Comparison of ENCODE assay signal across 24 cellular contexts in genomic region chr6:165875946-165876345, GRCh38.
DNase-seq lines count a peak whose midpoint lies in the region; ATAC-seq and TF ChIP-seq lines count a peak whose summit lies in the region.
"Had no signal": no experiment of that assay in that cellular context is flagged by ENCODE, and none has a peak within 500 bp of the region (broad histone marks: within the 10 kb centered on the region; RNA-seq: fewer than 3 reads in every experiment).

No MANE protein-coding gene starts in this region.

- H2BK5ac ChIP-seq in trophoblast cell (ENCODE audit: low read depth, low read length, poor library complexity): no peak overlapping the region

- TF ChIP-seq POLR2A in esophagus muscularis mucosa (IDR thresholded peaks at IDR 0.05; ENCODE audit: low read depth): no peak
- TF ChIP-seq POLR2A in transverse colon (IDR thresholded peaks at IDR 0.05): no peak
- TF ChIP-seq POLR2A in testis (IDR thresholded peaks at IDR 0.05): no peak

- TF ChIP-seq EP300 in esophagus muscularis mucosa (IDR thresholded peaks at IDR 0.05) (no peak), transverse colon (IDR thresholded peaks at IDR 0.05; ENCODE audit: low read depth) (no peak)

- intact Hi-C loops in left ventricle myocardium superior (cut with micrococcal nuclease): no loop called here
- intact Hi-C loops in esophagus muscularis mucosa (cut with DNase I): no loop called here
- intact Hi-C loops in transverse colon (cut with DNase I; ENCODE audit: low total_unique reads): loop anchor here (2.0 kb wide), 1 partner anchor 131 kb away; no protein-coding TSS in a partner anchor
- intact Hi-C loops in testis (cut with DNase I; ENCODE audit: low total_unique reads): no loop called here

- H2BK120ac ChIP-seq in trophoblast cell (ENCODE audit: insufficient read depth, low read length, poor library complexity): no peak overlapping the region

- no peaks in the 10 kb centered on the region for H3K4me1 ChIP-seq in right atrium auricular region
- H3K4me1 ChIP-seq in esophagus muscularis mucosa: peaks cover 10 to 36% (median 26%) of the 10 kb centered on the region in 4 donors
- peaks cover 17% of the 10 kb centered on the region for H3K4me1 ChIP-seq in rectal smooth muscle tissue (ENCODE audit: control insufficient read depth, insufficient read depth, low read length)
- peaks cover 0 to 21% (median 3%) of the 10 kb centered on the region in 4 donors for H3K4me1 ChIP-seq in transverse colon
- no peaks in the 10 kb centered on the region for H3K4me1 ChIP-seq in testis
- H3K4me1 ChIP-seq in trophoblast cell (ENCODE audit: control insufficient read depth in 1 of 2, insufficient read depth in 2 of 2, low read length in 2 of 2): no peaks in the 10 kb centered on the region
- H3K4me1 ChIP-seq: A549; BE2C; BLaER1 treated with 17β-estradiol and CSF1 and Interleukin-3, amounts not matched to agents 10 nM and 100 nM had no signal

- no peak overlapping the region for H2AK5ac ChIP-seq in trophoblast cell (ENCODE audit: low read length)

- no peak overlapping the region for H3K14ac ChIP-seq in trophoblast cell (ENCODE audit: low read length)

- H3K4ac ChIP-seq in trophoblast cell (ENCODE audit: low read depth, low read length): no peak overlapping the region

- no peak for ATAC-seq in left ventricle myocardium superior
- ATAC-seq: A549, GM12878, GM23338, HCT116 had no signal

- H3K36me3 ChIP-seq in right atrium auricular region: no peaks in the 10 kb centered on the region
- no peaks in the 10 kb centered on the region for H3K36me3 ChIP-seq in esophagus muscularis mucosa
- H3K36me3 ChIP-seq in rectal smooth muscle tissue (ENCODE audit: control insufficient read depth, insufficient read depth, low read length): no peaks in the 10 kb centered on the region
- H3K36me3 ChIP-seq in transverse colon: no peaks in the 10 kb centered on the region
- no peaks in the 10 kb centered on the region for H3K36me3 ChIP-seq in testis (ENCODE audit: low read depth, missing control alignments)
- H3K36me3 ChIP-seq in trophoblast cell (ENCODE audit: control insufficient read depth in 1 of 2, insufficient read depth in 2 of 2, low read length in 2 of 2): no peaks in the 10 kb centered on the region
- H3K36me3 ChIP-seq: BE2C; BLaER1 treated with 17β-estradiol and CSF1 and Interleukin-3, amounts not matched to agents 10 nM and 100 nM had no signal

- in situ Hi-C loops in transverse colon (cut with MboI; ENCODE audit: low pct_ligation_motif_present in 1 of 4, low pct_unique_long_range_greater_than_20kb in 1 of 4, low sequenced_read_pairs in 3 of 4): loop anchor here in 1 of 4 donors (25.0 kb wide), 1 partner anchor 511 kb away; the partner anchor contains the start of gene MPC1

- DNase-seq in right atrium auricular region (ENCODE audit: low spot score): peak; percentile 28
- no peak for DNase-seq in left ventricle myocardium superior
- peak; percentile 45 for DNase-seq in esophagus muscularis mucosa (ENCODE audit: extremely low spot score)
- no peak for DNase-seq in transverse colon
- DNase-seq in activated CD4-positive, CD25-positive, alpha-beta regulatory T cell treated with anti-CD3 and anti-CD28 coated beads, Interleukin-2, amount 50 U/mL, for 72 hours: no peak
- DNase-seq in testis: no peak
- DNase-seq in trophoblast cell: no peak
- DNase-seq: 8988T; ACHN; AML-193; BE2C; CD4-positive, alpha-beta T cell; CD8-positive, alpha-beta memory T cell; DMS 273 treated with DMSO at 0.1 percent for 48 hours; DMS79; EL; GDM1; H9 had no signal

- no peak overlapping the region for H3K4me3 ChIP-seq in right atrium auricular region
- H3K4me3 ChIP-seq in esophagus muscularis mucosa: no peak overlapping the region
- no peak overlapping the region for H3K4me3 ChIP-seq in rectal smooth muscle tissue (ENCODE audit: low read length)
- no peak overlapping the region for H3K4me3 ChIP-seq in transverse colon
- H3K4me3 ChIP-seq in testis: no peak overlapping the region
- H3K4me3 ChIP-seq in trophoblast cell (ENCODE audit: low read depth, low read length): no peak overlapping the region
- H3K4me3 ChIP-seq: A549; BLaER1 treated with 17β-estradiol and CSF1 and Interleukin-3, amounts not matched to agents 10 nM and 100 nM; GM12878; GM23338 had no signal

- H3K18ac ChIP-seq in trophoblast cell (ENCODE audit: low read length): no peak overlapping the region

- TF ChIP-seq CTCF in right atrium auricular region (IDR thresholded peaks at IDR 0.05) (no peak), esophagus muscularis mucosa (IDR thresholded peaks at IDR 0.05) (no peak), transverse colon (IDR thresholded peaks at IDR 0.05) (no peak), testis (IDR thresholded peaks at IDR 0.05) (no peak)

- no peaks in the 10 kb centered on the region for H3K27me3 ChIP-seq in right atrium auricular region
- no peaks in the 10 kb centered on the region for H3K27me3 ChIP-seq in esophagus muscularis mucosa
- H3K27me3 ChIP-seq in rectal smooth muscle tissue (ENCODE audit: control insufficient read depth, insufficient read depth, low read length): no peaks in the 10 kb centered on the region
- no peaks in the 10 kb centered on the region for H3K27me3 ChIP-seq in transverse colon
- no peaks in the 10 kb centered on the region for H3K27me3 ChIP-seq in testis
- no peaks in the 10 kb centered on the region for H3K27me3 ChIP-seq in trophoblast cell (ENCODE audit: insufficient read depth, low read length)
- H3K27me3 ChIP-seq: BLaER1 treated with 17β-estradiol and CSF1 and Interleukin-3, amounts not matched to agents 10 nM and 100 nM had no signal

- no peak overlapping the region for H4K12ac ChIP-seq in trophoblast cell (ENCODE audit: low read depth, low read length)

- H2AFZ ChIP-seq in trophoblast cell (ENCODE audit: insufficient read depth, low read length, poor library complexity): no peak overlapping the region
- H2AFZ ChIP-seq: GM23338 had no signal

- no peak overlapping the region for H2BK12ac ChIP-seq in trophoblast cell (ENCODE audit: low read length)

- no peak overlapping the region for H4K8ac ChIP-seq in trophoblast cell (ENCODE audit: low read depth, low read length)

- H3K4me2 ChIP-seq in trophoblast cell (ENCODE audit: low read length): no peak overlapping the region
- H3K4me2 ChIP-seq: A549; BLaER1 treated with 17β-estradiol and CSF1 and Interleukin-3, amounts not matched to agents 10 nM and 100 nM; GM23338 had no signal

- no peaks in the 10 kb centered on the region for H3K79me1 ChIP-seq in trophoblast cell (ENCODE audit: low read length)

- no peak overlapping the region for H4K91ac ChIP-seq in trophoblast cell (ENCODE audit: low read depth, low read length)

- H3K27ac ChIP-seq in right atrium auricular region (no peak overlapping the region), esophagus muscularis mucosa (replicated peaks in 1 of 4) (peak overlapping the region in 3 of 4 donors; percentile 28 to 78 (median 67)), rectal smooth muscle tissue (ENCODE audit: low read depth, low read length) (peak overlapping the region; percentile 81), transverse colon (peak overlapping the region in 3 of 4 donors; percentile 66 to 84 (median 81)), testis (no peak overlapping the region), trophoblast cell (ENCODE audit: low read depth, low read length) (no peak overlapping the region)
- H3K27ac ChIP-seq: A549; BLaER1 treated with 17β-estradiol and CSF1 and Interleukin-3, amounts not matched to agents 10 nM and 100 nM had no signal

- WGBS in esophagus muscularis mucosa: 39% methylated on average over 1 of the region's 1 CpG
- 50 to 60% methylated on average over 1 of the region's 1 CpG for WGBS in transverse colon (ENCODE audit: low coverage in 1 of 2), 2 donors
- WGBS in testis, 2 donors: 77 to 81% methylated on average over 1 of the region's 1 CpG
- WGBS in trophoblast cell (ENCODE audit: extremely low coverage, insufficient coverage, insufficient read length): no CpG with 5 or more reads among the region's 1 CpG

- peaks cover 0 to 13% of the 10 kb centered on the region in 2 donors for H3K9me3 ChIP-seq in right atrium auricular region
- H3K9me3 ChIP-seq in esophagus muscularis mucosa: no peaks in the 10 kb centered on the region
- no peaks in the 10 kb centered on the region for H3K9me3 ChIP-seq in transverse colon
- no peaks in the 10 kb centered on the region for H3K9me3 ChIP-seq in testis
- H3K9me3 ChIP-seq in trophoblast cell (ENCODE audit: insufficient read depth, low read depth, low read length): no peaks in the 10 kb centered on the region
- H3K9me3 ChIP-seq: BE2C; BLaER1 treated with 17β-estradiol and CSF1 and Interleukin-3, amounts not matched to agents 10 nM and 100 nM had no signal

- H3K23ac ChIP-seq in trophoblast cell (ENCODE audit: low read length): no peak overlapping the region

- H3K79me2 ChIP-seq in trophoblast cell (ENCODE audit: control insufficient read depth, insufficient read depth, low read length, poor library complexity): no peaks in the 10 kb centered on the region

- H3K9ac ChIP-seq in rectal smooth muscle tissue (ENCODE audit: low read length) (no peak overlapping the region), trophoblast cell (ENCODE audit: low read length) (no peak overlapping the region)
- H3K9ac ChIP-seq: BLaER1 treated with 17β-estradiol and CSF1 and Interleukin-3, amounts not matched to agents 10 nM and 100 nM had no signal

Comparison
In these comparisons a context has a peak if more than half of its experiments do, and no peak if none do; other contexts are left out.
1. DNase-seq: peak in right atrium auricular region (single experiment) and esophagus muscularis mucosa (single experiment); none in left ventricle myocardium superior (single experiment), transverse colon (single experiment), activated CD4-positive, CD25-positive, alpha-beta regulatory T cell treated with anti-CD3 and anti-CD28 coated beads, Interleukin-2, amount 50 U/mL, for 72 hours (single experiment), testis (single experiment) and trophoblast cell (0 of 2).
2. H3K27ac ChIP-seq: peak in esophagus muscularis mucosa (3 of 4), rectal smooth muscle tissue (single experiment) and transverse colon (3 of 4); none in right atrium auricular region (0 of 2), testis (0 of 2) and trophoblast cell (single experiment).